Comparison of ENCODE assay signal across 17 cellular contexts in the genomic region with DNA sequence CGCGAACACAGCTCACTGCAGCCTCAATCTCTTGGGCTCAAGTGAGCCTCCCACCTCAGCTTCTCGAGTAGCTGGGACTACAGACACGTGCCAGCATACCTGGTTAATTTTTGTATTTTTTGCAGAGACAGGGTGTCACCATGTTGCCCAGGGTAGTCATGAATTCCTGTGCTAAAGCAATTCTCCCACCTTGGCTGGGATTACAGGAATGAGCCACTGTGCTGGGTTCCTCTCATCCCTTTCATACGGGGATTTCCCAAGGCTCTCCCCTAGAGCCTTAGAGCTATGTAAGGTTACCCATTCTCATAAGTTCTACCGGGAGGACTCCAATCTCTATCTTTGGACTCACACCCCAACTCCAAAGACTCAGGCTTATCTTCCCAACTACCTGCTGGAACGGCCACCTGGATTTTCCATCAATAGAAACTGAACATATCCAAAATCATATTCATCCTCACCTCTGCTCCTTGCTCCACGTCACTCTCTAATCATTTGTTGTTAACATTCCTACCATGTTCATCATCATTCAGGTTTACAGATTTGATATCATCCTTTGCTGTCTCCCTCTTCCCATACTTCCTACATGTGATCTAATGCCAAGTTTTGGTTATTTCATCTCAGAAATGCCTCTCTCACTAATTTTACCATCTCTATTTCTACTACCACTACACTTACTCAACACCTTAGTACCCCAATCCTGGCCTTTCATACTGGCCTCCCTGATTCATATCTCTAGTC.
DNase-seq lines count a peak whose midpoint lies in the region; ATAC-seq and TF ChIP-seq lines count a peak whose summit lies in the region.
"Had no signal": no experiment of that assay in that cellular context is flagged by ENCODE, and none has a peak within 500 bp of the region (broad histone marks: within the 10 kb centered on the region; RNA-seq: fewer than 3 reads in every experiment).

No MANE protein-coding gene starts in this region.

- DNase-seq in EL: peak; percentile 19
- peak; percentile 26 for DNase-seq in HS-5 (ENCODE audit: low read depth)
- no peak for DNase-seq in chondrocyte (ENCODE audit: low spot score)
- no peak for DNase-seq in neuronal stem cell (ENCODE audit: low spot score)
- DNase-seq in middle frontal gyrus (ENCODE audit: extremely low spot score, low spot score): no peak
- DNase-seq in SKM-1 treated with dmso at 0.1 percent for 144 hours (lab: John Stamatoyannopoulos, UW; ENCODE audit: unreplicated experiment): no peak
- DNase-seq: activated gamma-delta T cell, erythroblast, lower lobe of right lung, NCI-H1105 had no signal

- WGBS in neuronal stem cell (ENCODE audit: extremely low coverage in 2 of 2, insufficient read length in 2 of 2, insufficient replicate concordance in 1 of 2), 2 donors: no CpG with 5 or more reads among the region's 8 CpGs

- no peaks in the 10 kb centered on the region for H3K4me1 ChIP-seq in neuronal stem cell (ENCODE audit: control insufficient read depth in 2 of 2, insufficient read depth in 1 of 2, low read depth in 1 of 2, low read length in 2 of 2)
- H3K4me1 ChIP-seq: lower lobe of right lung, prostate gland, tibial nerve had no signal

- no peak overlapping the region for H2AK5ac ChIP-seq in neuronal stem cell (ENCODE audit: low read depth, low read length)

- H4K8ac ChIP-seq in neuronal stem cell (ENCODE audit: low read depth, low read length): no peak overlapping the region

- no peak overlapping the region for H3K4me3 Mint-ChIP-seq in chondrocyte (ENCODE audit: unreplicated experiment)
- H3K4me3 Mint-ChIP-seq: dendritic cell treated with granulocyte-macrophage colony-stimulating factor and Interleukin-4, amounts not matched to agents 40 ng/mL and 50 ng/mL, for 4 days had no signal

- no peak for ATAC-seq in HG02678 (IDR thresholded peaks at IDR 0.05; ENCODE audit: unreplicated experiment)
- ATAC-seq: K562, lower lobe of right lung, Panc1 had no signal

- H3K23ac ChIP-seq in neuronal stem cell (ENCODE audit: low read depth, low read length, poor library complexity): no peak overlapping the region

- H4K91ac ChIP-seq in neuronal stem cell (ENCODE audit: low read depth, low read length, poor library complexity): no peak overlapping the region

- H3K27ac Mint-ChIP-seq in chondrocyte (ENCODE audit: unreplicated experiment): peak overlapping the region; percentile 81
- H3K27ac Mint-ChIP-seq: dendritic cell treated with granulocyte-macrophage colony-stimulating factor and Interleukin-4, amounts not matched to agents 40 ng/mL and 50 ng/mL, for 4 days had no signal

- peaks cover 22% of the 10 kb centered on the region for H3K36me3 Mint-ChIP-seq in chondrocyte (ENCODE audit: low read depth)

- H3K4me3 ChIP-seq in neuronal stem cell (ENCODE audit: low read length in 2 of 2): no peak overlapping the region
- H3K4me3 ChIP-seq: K562, lower lobe of right lung, prostate gland, smooth muscle cell, tibial nerve had no signal

- H3K27me3 Mint-ChIP-seq in chondrocyte (ENCODE audit: low read depth): no peaks in the 10 kb centered on the region
- H3K27me3 Mint-ChIP-seq: dendritic cell treated with granulocyte-macrophage colony-stimulating factor and Interleukin-4, amounts not matched to agents 40 ng/mL and 50 ng/mL, for 4 days had no signal

- no peak overlapping the region for H2BK15ac ChIP-seq in neuronal stem cell (ENCODE audit: low read length)

- H2BK12ac ChIP-seq in neuronal stem cell (ENCODE audit: low read length): no peak overlapping the region

- no peak overlapping the region for H2AFZ ChIP-seq in neuronal stem cell (ENCODE audit: low read length)

- no peak overlapping the region for H3K27ac ChIP-seq in neuronal stem cell (replicated peaks; ENCODE audit: low read length)
- H3K27ac ChIP-seq: lower lobe of right lung, prostate gland, tibial nerve had no signal

- H3K36me3 ChIP-seq in neuronal stem cell (replicated peaks in 1 of 2; ENCODE audit: control insufficient read depth in 2 of 2, insufficient read depth in 2 of 2, low read length in 2 of 2): peaks cover 19 to 94% of the 10 kb centered on the region in 2 donors
- H3K36me3 ChIP-seq: prostate gland had no signal

- no peaks in the 10 kb centered on the region for H3K27me3 ChIP-seq in neuronal stem cell (ENCODE audit: control insufficient read depth in 3 of 3, insufficient read depth in 3 of 3, low read depth in 1 of 3, low read length in 3 of 3)
- H3K27me3 ChIP-seq: tibial nerve had no signal

- H2BK120ac ChIP-seq in neuronal stem cell (ENCODE audit: low read depth, low read length): no peak overlapping the region

- H3K14ac ChIP-seq in neuronal stem cell (ENCODE audit: low read length): peak overlapping the region; percentile 21

- peaks cover 2% of the 10 kb centered on the region for H3K79me1 ChIP-seq in neuronal stem cell (ENCODE audit: low read depth, low read length)

- H3K4ac ChIP-seq in neuronal stem cell (ENCODE audit: low read length): no peak overlapping the region

- H3K4me2 ChIP-seq in neuronal stem cell (ENCODE audit: insufficient read depth, low read length, poor library complexity, severe bottlenecking): no peak overlapping the region
- H3K4me2 ChIP-seq: smooth muscle cell had no signal

- no peaks in the 10 kb centered on the region for H3K9me3 Mint-ChIP-seq in chondrocyte (ENCODE audit: low read depth)
- H3K9me3 Mint-ChIP-seq: dendritic cell treated with granulocyte-macrophage colony-stimulating factor and Interleukin-4, amounts not matched to agents 40 ng/mL and 50 ng/mL, for 4 days had no signal

- H3K9me3 ChIP-seq in neuronal stem cell (replicated peaks in 1 of 2; ENCODE audit: control insufficient read depth in 2 of 2, insufficient read depth in 1 of 2, low read depth in 1 of 2, low read length in 2 of 2): no peaks in the 10 kb centered on the region
- H3K9me3 ChIP-seq: lower lobe of right lung, prostate gland, tibial nerve had no signal

- H3K9ac ChIP-seq in neuronal stem cell (ENCODE audit: low read depth, low read length, poor library complexity): no peak overlapping the region

- peaks cover 21% of the 10 kb centered on the region for H3K4me1 Mint-ChIP-seq in chondrocyte (ENCODE audit: low read depth)

- H3K18ac ChIP-seq in neuronal stem cell (ENCODE audit: low read length): no peak overlapping the region

- H2BK5ac ChIP-seq in neuronal stem cell (ENCODE audit: low read length): no peak overlapping the region

- no peak for TF ChIP-seq CTCF in chondrocyte (IDR thresholded peaks at IDR 0.05)

Comparison
In these comparisons a context has a peak if more than half of its experiments do, and no peak if none do; other contexts are left out.
1. DNase-seq: peak in EL (single experiment) and HS-5 (single experiment); none in chondrocyte (single experiment), neuronal stem cell (single experiment), middle frontal gyrus (single experiment) and SKM-1 treated with dmso at 0.1 percent for 144 hours (single experiment).